Comparison of ENCODE assay signal across 11 cellular contexts in the genomic region with DNA sequence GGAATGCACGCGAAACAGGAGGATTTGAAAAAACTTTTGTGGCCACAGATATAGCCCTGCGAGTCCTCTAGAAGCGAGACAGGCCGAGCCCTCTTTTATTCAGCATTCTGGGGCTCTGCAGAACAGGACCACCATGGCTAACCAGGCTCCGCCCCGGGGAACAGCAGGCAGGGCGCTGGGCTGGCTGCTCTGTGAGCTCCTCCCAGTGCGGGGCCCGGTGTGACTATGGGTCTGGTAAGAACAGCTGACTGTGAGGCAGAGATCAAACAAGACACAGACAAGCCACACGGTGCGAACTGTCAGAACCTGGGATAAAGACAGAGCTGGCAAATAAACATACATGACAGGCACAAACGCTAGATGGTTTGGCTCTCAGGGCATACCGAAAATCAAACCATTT. TPM values are rescaled to one million over a fixed set of nuclear protein-coding genes. Genes with fewer than 3 reads are reported as not detected.
A peak's percentile ranks its signal among the peaks of the same experiment; 100 is the strongest.
DNase-seq lines count a peak whose midpoint lies in the region; ATAC-seq and TF ChIP-seq lines count a peak whose summit lies in the region.
"Had no signal": no experiment of that assay in that cellular context is flagged by ENCODE, and none has a peak within 500 bp of the region (broad histone marks: within the 10 kb centered on the region; RNA-seq: fewer than 3 reads in every experiment).

No MANE protein-coding gene starts in this region.

- no TSS peak for BruUV-seq in PC-9 (replicated peaks; lab: Mats Ljungman, UMichigan)

- peaks cover 40% of the 10 kb centered on the region for H3F3A ChIP-seq in PC-9 (ENCODE audit: insufficient read depth, low read depth)

- intact Hi-C loops in PC-9 (cut with micrococcal nuclease; ENCODE audit: unreplicated experiment) = no loop called here

- POLR2A ChIA-PET in AG04450 (lab: Yijun Ruan, JAX) = interaction anchor here (0.5 to 1.0 kb wide), 4 partner anchors 8 to 180 kb away, joined by 3 read pairs; no protein-coding TSS in a partner anchor
- POLR2A ChIA-PET in PC-9 (lab: Charles Lee; ENCODE audit: unreplicated experiment) = no interaction called here

- no peak overlapping the region for H3K27ac Mint-ChIP-seq in neural crest cell (ENCODE audit: unreplicated experiment)
- H3K27ac Mint-ChIP-seq: B cell had no signal

- H3K4me3 Mint-ChIP-seq in neural crest cell = peak overlapping the region; percentile 21
- H3K4me3 Mint-ChIP-seq: B cell had no signal

- H3K4me2 ChIP-seq in PC-9 = peak overlapping the region; percentile 69

- H3K27me3 Mint-ChIP-seq in neural crest cell (ENCODE audit: low read depth) = no peaks in the 10 kb centered on the region
- H3K27me3 Mint-ChIP-seq: B cell had no signal

- H3K27me3 ChIP-seq in AG04450 (ENCODE audit: control insufficient read depth, insufficient read depth, low read length) (no peaks in the 10 kb centered on the region), PC-9 (ENCODE audit: insufficient read depth, low read depth) (peaks cover 12% of the 10 kb centered on the region; the same call in 1 of the 2 replicates)
- H3K27me3 ChIP-seq: MG63 had no signal

- CTCF ChIA-PET in AG04450 (lab: Charles Lee) = interaction anchor here (1.3 to 4.9 kb wide), 2 partner anchors 22 to 88 kb away, joined by 3 to 38 read pairs; no protein-coding TSS in a partner anchor
- CTCF ChIA-PET in PC-9 (lab: Charles Lee) = no interaction called here

- H2AFZ ChIP-seq in PC-9 = no peak overlapping the region

- no peaks in the 10 kb centered on the region for H4K20me1 ChIP-seq in PC-9 (ENCODE audit: insufficient read depth)

- peaks cover 65% of the 10 kb centered on the region for H3K79me2 ChIP-seq in PC-9 (ENCODE audit: low read depth)

- DNase-seq in AG04450 (ENCODE audit: low read depth, low spot score) (no peak), PC-9 (peak in 1 of 2 experiments; percentile 33), fibroblast of villous mesenchyme (ENCODE audit: low read depth) (peak; percentile 66), neural crest cell (ENCODE audit: low read depth, low spot score) (no peak), NCI-H1694 treated with DMSO at 0.1 percent for 48 hours (lab: John Stamatoyannopoulos, UW) (no peak), activated gamma-delta T cell treated with Interleukin-2 at 50 U/mL for 16 hours (no peak), UCSD-AML1 (lab: John Stamatoyannopoulos, UW; ENCODE audit: unreplicated experiment) (no peak)
- DNase-seq: MG63, T-helper 9 cell had no signal

- H3K4me1 Mint-ChIP-seq in neural crest cell = peaks cover 75% of the 10 kb centered on the region
- H3K4me1 Mint-ChIP-seq: B cell had no signal

- H3K9me3 ChIP-seq in AG04450 (ENCODE audit: control insufficient read depth, insufficient read depth, low read length) (peaks cover 3% of the 10 kb centered on the region; the same call in 1 of the 2 replicates), PC-9 (ENCODE audit: insufficient read depth, low read depth) (no peaks in the 10 kb centered on the region)
- H3K9me3 ChIP-seq: MG63 had no signal

- TF ChIP-seq CTCF in AG04450 (IDR thresholded peaks at IDR 0.05; ENCODE audit: low read depth, low read length) (no peak), PC-9 (conservative IDR thresholded peaks at IDR 0.05) (no peak), fibroblast of villous mesenchyme (IDR thresholded peaks at IDR 0.05; ENCODE audit: insufficient read depth, low read depth, low read length) (no peak), neural crest cell (conservative IDR thresholded peaks at IDR 0.05) (no peak)

- peaks cover 52% of the 10 kb centered on the region for H3K4me1 ChIP-seq in PC-9 (replicated peaks; ENCODE audit: insufficient read depth)

- no peak for ATAC-seq in HG02610 (IDR thresholded peaks at IDR 0.05; ENCODE audit: unreplicated experiment)

- H3K27ac ChIP-seq in AG04450 (ENCODE audit: low read depth, low read length) (peak overlapping the region; percentile 83), PC-9 (peak overlapping the region; percentile 97)

- peak overlapping the region; percentile 25 for H3K4me3 ChIP-seq in AG04450 (ENCODE audit: low read depth, low read length)
- no peak overlapping the region for H3K4me3 ChIP-seq in PC-9
- H3K4me3 ChIP-seq in fibroblast of villous mesenchyme (ENCODE audit: low read depth, low read length) = peak overlapping the region; percentile 30
- H3K4me3 ChIP-seq: MG63 had no signal

- peaks cover 19% of the 10 kb centered on the region for H3K36me3 Mint-ChIP-seq in neural crest cell (ENCODE audit: low read depth)

- no peaks in the 10 kb centered on the region for H3K9me2 ChIP-seq in PC-9 (ENCODE audit: insufficient read depth)

- H3K9me3 Mint-ChIP-seq in neural crest cell = no peaks in the 10 kb centered on the region

- no peaks in the 10 kb centered on the region for H3K36me3 ChIP-seq in PC-9 (ENCODE audit: low read depth)

RNA-seq across cellular contexts. Expression of a gene that starts 15.5 kb away (rescaled TPM):
- polyA plus RNA-seq in AG04450 (2011; rRNA removed) = 271 and 329 TPM in 2 replicates
- polyA minus RNA-seq in AG04450 (2011; rRNA and poly(A)+ RNA removed) = 255 and 307 TPM in 2 replicates
- 91.1 and 92.2 TPM in 2 replicates for total RNA-seq in PC-9 (2021)
- 296 and 372 TPM in 2 replicates for total RNA-seq in fibroblast of villous mesenchyme
- total RNA-seq in neural crest cell = 217 and 218 TPM in 2 replicates
